In genomic region chr6:25968769-25969168, GRCh38 we compare ENCODE assay signal across 15 cellular contexts. TPM values are rescaled to one million over a fixed set of nuclear protein-coding genes. Genes with fewer than 3 reads are reported as not detected.
DNase-seq lines count a peak whose midpoint lies in the region; ATAC-seq and TF ChIP-seq lines count a peak whose summit lies in the region.
"Had no signal": no experiment of that assay in that cellular context is flagged by ENCODE, and none has a peak within 500 bp of the region (broad histone marks: within the 10 kb centered on the region; RNA-seq: fewer than 3 reads in every experiment).

No MANE protein-coding gene starts in this region.

- H3K27ac ChIP-seq in right atrium auricular region (no peak overlapping the region), trophoblast cell (ENCODE audit: low read depth, low read length) (no peak overlapping the region)
- H3K27ac ChIP-seq: HL-60, Peyer's patch had no signal

- DNase-seq in left cardiac atrium (no peak), right atrium auricular region (ENCODE audit: low spot score) (no peak), left lobe of liver (ENCODE audit: low spot score) (peak; percentile 75), DMS53 treated with DMSO at 0.1 percent for 48 hours (lab: John Stamatoyannopoulos, UW; ENCODE audit: unreplicated experiment) (no peak), NCI-H748 (lab: John Stamatoyannopoulos, UW; ENCODE audit: unreplicated experiment) (no peak), trophoblast cell (no peak)
- DNase-seq: CD8-positive, alpha-beta T cell; cerebellar nuclear complex; foreskin melanocyte; left colon; NCI-H446; Peyer's patch had no signal

- no peak overlapping the region for H3K23ac ChIP-seq in trophoblast cell (ENCODE audit: low read length)

- no peak overlapping the region for H3K4me3 ChIP-seq in right atrium auricular region
- no peak overlapping the region for H3K4me3 ChIP-seq in trophoblast cell (ENCODE audit: low read depth, low read length)
- H3K4me3 ChIP-seq: Peyer's patch had no signal

- H2BK120ac ChIP-seq in trophoblast cell (ENCODE audit: insufficient read depth, low read length, poor library complexity) = no peak overlapping the region

- H3K36me3 ChIP-seq in right atrium auricular region (peaks cover 55% of the 10 kb centered on the region), trophoblast cell (ENCODE audit: control insufficient read depth in 1 of 2, insufficient read depth in 2 of 2, low read length in 2 of 2) (no peaks in the 10 kb centered on the region)

- H2AK5ac ChIP-seq in trophoblast cell (ENCODE audit: low read length) = no peak overlapping the region

- no peak overlapping the region for H3K4me2 ChIP-seq in trophoblast cell (ENCODE audit: low read length)

- no peak overlapping the region for H2BK5ac ChIP-seq in trophoblast cell (ENCODE audit: low read depth, low read length, poor library complexity)

- H3K27me3 Mint-ChIP-seq in activated T-helper 17 cell treated with anti-CD3 and anti-CD28 coated beads, Interleukin-2, amount 50 U/mL, for 72 hours = no peaks in the 10 kb centered on the region

- no peak overlapping the region for H3K18ac ChIP-seq in trophoblast cell (ENCODE audit: low read length)

- no peaks in the 10 kb centered on the region for H3K9me3 Mint-ChIP-seq in activated T-helper 17 cell treated with anti-CD3 and anti-CD28 coated beads, Interleukin-2, amount 50 U/mL, for 72 hours
- H3K9me3 Mint-ChIP-seq: CD8-positive, alpha-beta T cell had no signal

- H2AFZ ChIP-seq in trophoblast cell (ENCODE audit: insufficient read depth, low read length, poor library complexity) = no peak overlapping the region

- no peak overlapping the region for H3K14ac ChIP-seq in trophoblast cell (ENCODE audit: low read length)

- H3K9ac ChIP-seq in trophoblast cell (ENCODE audit: low read length) = no peak overlapping the region

- no peak overlapping the region for H4K12ac ChIP-seq in trophoblast cell (ENCODE audit: low read depth, low read length)

- H3K27me3 ChIP-seq in right atrium auricular region (no peaks in the 10 kb centered on the region), trophoblast cell (ENCODE audit: insufficient read depth, low read length) (no peaks in the 10 kb centered on the region)
- H3K27me3 ChIP-seq: Peyer's patch had no signal

- no peak overlapping the region for H3K4ac ChIP-seq in trophoblast cell (ENCODE audit: low read depth, low read length)

- ATAC-seq in left cardiac atrium = peak; percentile 52 to 66
- no peak for ATAC-seq in activated T-helper 17 cell treated with anti-CD3 and anti-CD28 coated beads, Interleukin-2, amount 50 U/mL, for 72 hours (replicated peaks)
- peak; percentile 78 for ATAC-seq in left lobe of liver
- ATAC-seq in HG02840 (IDR thresholded peaks at IDR 0.05; ENCODE audit: low FRiP score, unreplicated experiment) = no peak
- ATAC-seq: CD8-positive, alpha-beta T cell; left colon had no signal

- intact Hi-C loops in left cardiac atrium (cut with DNase I) = no loop called here

- H3K9me3 ChIP-seq in right atrium auricular region (no peaks in the 10 kb centered on the region), trophoblast cell (ENCODE audit: insufficient read depth, low read depth, low read length) (peaks cover 2% of the 10 kb centered on the region)
- H3K9me3 ChIP-seq: Peyer's patch had no signal

- TF ChIP-seq CTCF in right atrium auricular region (IDR thresholded peaks at IDR 0.05) = no peak

- H3K4me3 Mint-ChIP-seq in activated T-helper 17 cell treated with anti-CD3 and anti-CD28 coated beads, Interleukin-2, amount 50 U/mL, for 72 hours = peak overlapping the region; percentile 96

- no peak overlapping the region for H2BK12ac ChIP-seq in trophoblast cell (ENCODE audit: low read length)

- H4K91ac ChIP-seq in trophoblast cell (ENCODE audit: low read depth, low read length) = no peak overlapping the region

- H3K4me1 Mint-ChIP-seq in activated T-helper 17 cell treated with anti-CD3 and anti-CD28 coated beads, Interleukin-2, amount 50 U/mL, for 72 hours = peaks cover 53% of the 10 kb centered on the region

- peak overlapping the region; percentile 90 for H3K27ac Mint-ChIP-seq in activated T-helper 17 cell treated with anti-CD3 and anti-CD28 coated beads, Interleukin-2, amount 50 U/mL, for 72 hours

- H3K79me2 ChIP-seq in trophoblast cell (ENCODE audit: control insufficient read depth, insufficient read depth, low read length, poor library complexity) = no peaks in the 10 kb centered on the region

- peaks cover 5% of the 10 kb centered on the region for H3K79me1 ChIP-seq in trophoblast cell (ENCODE audit: low read length)

- no peak overlapping the region for H4K8ac ChIP-seq in trophoblast cell (ENCODE audit: low read depth, low read length)

- H3K4me1 ChIP-seq in right atrium auricular region (peaks cover 0 to 47% of the 10 kb centered on the region in 2 donors), trophoblast cell (ENCODE audit: control insufficient read depth in 1 of 2, insufficient read depth in 2 of 2, low read length in 2 of 2) (peaks cover 7 to 15% of the 10 kb centered on the region in 2 experiments)

- H3K36me3 Mint-ChIP-seq in activated T-helper 17 cell treated with anti-CD3 and anti-CD28 coated beads, Interleukin-2, amount 50 U/mL, for 72 hours (ENCODE audit: low read depth) = peaks cover 100% of the 10 kb centered on the region

RNA-seq across cellular contexts. Expression of gene TRIM38, which starts 6.2 kb away (rescaled TPM):
- 1 to 10 TPM; 4.7 to 5.3 TPM for total RNA-seq in left cardiac atrium
- 1 to 10 TPM; 2.5 to 5.2 TPM for total RNA-seq in right atrium auricular region
- total RNA-seq in activated T-helper 17 cell treated with anti-CD3 and anti-CD28 coated beads, Interleukin-2, amount 50 U/mL, for 72 hours = 10 to 100 TPM; 26.7 to 69.2 TPM
- total RNA-seq in left lobe of liver = 4.3 TPM
- 1.2 and 1.3 TPM in 2 replicates for polyA plus RNA-seq in trophoblast cell (2013)

RNA-seq across cellular contexts. Expression of gene SLC17A2, which starts 38.3 kb away (rescaled TPM):
- total RNA-seq in left cardiac atrium (not detected), right atrium auricular region (not detected), left lobe of liver (27.6 TPM)
- total RNA-seq in activated T-helper 17 cell treated with anti-CD3 and anti-CD28 coated beads, Interleukin-2, amount 50 U/mL, for 72 hours = not detected
- 0.21 and 0.28 TPM in 2 replicates for polyA plus RNA-seq in trophoblast cell (2013)
- total RNA-seq: CD8-positive, alpha-beta T cell; left colon; Peyer's patch had no signal

Comparison
In these comparisons a context has a peak if more than half of its experiments do, and no peak if none do; other contexts are left out.
1. ATAC-seq: peak in left cardiac atrium (2 of 2) and left lobe of liver (single experiment); none in activated T-helper 17 cell treated with anti-CD3 and anti-CD28 coated beads, Interleukin-2, amount 50 U/mL, for 72 hours (single experiment) and HG02840 (single experiment).
2. RNA of gene SLC17A2, which starts 38.3 kb away (total RNA-seq): 27.6 TPM in left lobe of liver (single experiment); not detected in activated T-helper 17 cell treated with anti-CD3 and anti-CD28 coated beads, Interleukin-2, amount 50 U/mL, for 72 hours, not detected in left cardiac atrium and not detected in right atrium auricular region; every median in the first group is over 10 times any median in the second.